ENCODE assay signal across 22 cellular contexts in genomic region chr10:6240254-6240653, GRCh38.
"Had no signal": no experiment of that assay in that cellular context is flagged by ENCODE, and none has a peak within 500 bp of the region (broad histone marks: within the 10 kb centered on the region; RNA-seq: fewer than 3 reads in every experiment).

No MANE protein-coding gene starts in this region.

- H3K4me3 ChIP-seq: heart right ventricle, spleen, suprapubic skin, tibial nerve had no signal

- H3K27me3 Mint-ChIP-seq: activated CD8-positive, alpha-beta memory T cell treated with anti-CD3 and anti-CD28 coated beads, Interleukin-2, amount 10 ng/mL, durations not matched to agents 7 days and 5 days; brain; dendritic cell treated with granulocyte-macrophage colony-stimulating factor and Interleukin-4, amounts not matched to agents 40 ng/mL and 50 ng/mL, for 4 days; memory B cell; stimulated activated naive CD8-positive, alpha-beta T cell treated with anti-CD3 and anti-CD28 coated beads, Interleukin-15, amount 100 ng/mL, for 72 hours; T-cell had no signal

- H3K9me3 ChIP-seq: heart right ventricle, spleen, suprapubic skin, tibial nerve had no signal

- H3K4me1 Mint-ChIP-seq: brain, memory B cell had no signal

- ATAC-seq: activated CD8-positive, alpha-beta memory T cell treated with anti-CD3 and anti-CD28 coated beads, Interleukin-2, amount 10 ng/mL, durations not matched to agents 7 days and 5 days; heart right ventricle; left colon; stimulated activated naive CD8-positive, alpha-beta T cell treated with anti-CD3 and anti-CD28 coated beads, Interleukin-15, amount 100 ng/mL, for 72 hours; T-cell had no signal

- DNase-seq: activated CD4-positive, alpha-beta T cell treated with anti-CD3 and anti-CD28 coated beads for 1 hour; activated CD4-positive, alpha-beta T cell treated with anti-CD3 and anti-CD28 coated beads, Interleukin-2, amount 50 U/mL, for 4 hours; activated CD8-positive, alpha-beta memory T cell treated with anti-CD3 and anti-CD28 coated beads, Interleukin-2, amount 10 ng/mL, durations not matched to agents 7 days and 5 days; activated naive CD4-positive, alpha-beta T cell treated with anti-CD3 and anti-CD28 coated beads, Interleukin-2, amount 50 U/mL, for 16 hours; effector CD4-positive, alpha-beta T cell; erythroblast; foreskin fibroblast; heart right ventricle; left colon; nucleus accumbens; retina; spleen; stimulated activated CD4-positive, alpha-beta T cell treated with anti-CD3 and anti-CD28 coated beads, Interleukin-4, amount 100 ng/mL, for 1 hour; stimulated activated naive CD8-positive, alpha-beta T cell treated with anti-CD3 and anti-CD28 coated beads, Interleukin-15, amount 100 ng/mL, for 72 hours; T-cell; WERI-Rb-1 had no signal

- H3K36me3 ChIP-seq: WERI-Rb-1 had no signal

- H3K27ac Mint-ChIP-seq: activated CD8-positive, alpha-beta memory T cell treated with anti-CD3 and anti-CD28 coated beads, Interleukin-2, amount 10 ng/mL, durations not matched to agents 7 days and 5 days; brain; dendritic cell treated with granulocyte-macrophage colony-stimulating factor and Interleukin-4, amounts not matched to agents 40 ng/mL and 50 ng/mL, for 4 days; memory B cell; stimulated activated naive CD8-positive, alpha-beta T cell treated with anti-CD3 and anti-CD28 coated beads, Interleukin-15, amount 100 ng/mL, for 72 hours had no signal

- H3K27ac ChIP-seq: suprapubic skin, tibial nerve, WERI-Rb-1 had no signal

- H3K9me3 Mint-ChIP-seq: dendritic cell treated with granulocyte-macrophage colony-stimulating factor and Interleukin-4, amounts not matched to agents 40 ng/mL and 50 ng/mL, for 4 days; nephron; stimulated activated naive CD8-positive, alpha-beta T cell treated with anti-CD3 and anti-CD28 coated beads, Interleukin-15, amount 100 ng/mL, for 72 hours; T-cell had no signal

- H3K4me1 ChIP-seq: tibial nerve had no signal

- H3K27me3 ChIP-seq: heart right ventricle, spleen, suprapubic skin, tibial nerve had no signal

- H3K4me3 Mint-ChIP-seq: activated CD8-positive, alpha-beta memory T cell treated with anti-CD3 and anti-CD28 coated beads, Interleukin-2, amount 10 ng/mL, durations not matched to agents 7 days and 5 days; brain; dendritic cell treated with granulocyte-macrophage colony-stimulating factor and Interleukin-4, amounts not matched to agents 40 ng/mL and 50 ng/mL, for 4 days; memory B cell; nephron; stimulated activated naive CD8-positive, alpha-beta T cell treated with anti-CD3 and anti-CD28 coated beads, Interleukin-15, amount 100 ng/mL, for 72 hours; T-cell had no signal
